ENCODE assay signal across 27 cellular contexts in genomic region chr3:116492379-116492778, GRCh38. TPM values are rescaled to one million over a fixed set of nuclear protein-coding genes. Genes with fewer than 3 reads are reported as not detected.
"Had no signal": no experiment of that assay in that cellular context is flagged by ENCODE, and none has a peak within 500 bp of the region (broad histone marks: within the 10 kb centered on the region; RNA-seq: fewer than 3 reads in every experiment).

No MANE protein-coding gene starts in this region.

- ATAC-seq: activated CD4-positive, CD25-positive, alpha-beta regulatory T cell treated with anti-CD3 and anti-CD28 coated beads, Interleukin-2, amount 50 U/mL, for 24 hours; activated CD8-positive, alpha-beta T cell treated with anti-CD3 and anti-CD28 coated beads for 36 hours; activated T-cell treated with anti-CD3 and anti-CD28 coated beads, Interleukin-2, amount 50 U/mL, for 4 hours; activated T-helper 17 cell treated with anti-CD3 and anti-CD28 coated beads, Interleukin-2, amount 50 U/mL, for 72 hours; esophagus mucosa; WTC11 had no signal

- H3K27me3 Mint-ChIP-seq: activated CD8-positive, alpha-beta T cell treated with anti-CD3 and anti-CD28 coated beads for 36 hours; activated naive CD8-positive, alpha-beta T cell; activated T-helper 17 cell treated with anti-CD3 and anti-CD28 coated beads, Interleukin-2, amount 50 U/mL, for 72 hours; central memory CD8-positive, alpha-beta T cell; dendritic cell treated with granulocyte-macrophage colony-stimulating factor and Interleukin-4, amounts not matched to agents 40 ng/mL and 50 ng/mL, for 4 days had no signal

- H3K27me3 ChIP-seq: brain microvascular endothelial cell, dorsolateral prefrontal cortex had no signal

- H3K36me3 ChIP-seq: brain microvascular endothelial cell had no signal

- DNase-seq: activated CD4-positive, alpha-beta T cell treated with anti-CD3 and anti-CD28 coated beads for 48 hours; activated CD4-positive, alpha-beta T cell treated with anti-CD3 and anti-CD28 coated beads, Interleukin-2, amount 50 U/mL, for 1 hour; activated CD4-positive, alpha-beta T cell treated with anti-CD3 and anti-CD28 coated beads, Interleukin-2, amount 50 U/mL, for 48 hours; activated CD8-positive, alpha-beta memory T cell treated with anti-CD3 and anti-CD28 coated beads for 24 hours; activated CD8-positive, alpha-beta T cell treated with anti-CD3 and anti-CD28 coated beads for 36 hours; activated effector memory CD4-positive, alpha-beta T cell treated with Interleukin-2 at 50 U/mL for 16 hours; activated gamma-delta T cell treated with Interleukin-2 at 50 U/mL for 16 hours; activated naive CD4-positive, alpha-beta T cell treated with anti-CD3 and anti-CD28 coated beads, Interleukin-2, amount 50 U/mL, for 16 hours; activated naive CD4-positive, alpha-beta T cell treated with Interleukin-2 at 50 U/mL for 16 hours; activated T-cell treated with anti-CD3 and anti-CD28 coated beads, Interleukin-2, amount 50 U/mL, for 4 hours; amniotic stem cell; anterior cingulate cortex; brain microvascular endothelial cell; dorsolateral prefrontal cortex; foreskin fibroblast; head of caudate nucleus; T-helper 2 cell had no signal

- H3K4me1 Mint-ChIP-seq: activated T-helper 17 cell treated with anti-CD3 and anti-CD28 coated beads, Interleukin-2, amount 50 U/mL, for 72 hours; central memory CD8-positive, alpha-beta T cell had no signal

- H3K4me3 ChIP-seq: coronary artery, dorsolateral prefrontal cortex had no signal

- H3K36me3 Mint-ChIP-seq: activated naive CD8-positive, alpha-beta T cell; WTC11 had no signal

- H3K4me3 Mint-ChIP-seq: activated CD8-positive, alpha-beta T cell treated with anti-CD3 and anti-CD28 coated beads for 36 hours; activated naive CD8-positive, alpha-beta T cell; activated T-cell treated with anti-CD3 and anti-CD28 coated beads, Interleukin-2, amount 50 U/mL, for 4 hours; activated T-helper 17 cell treated with anti-CD3 and anti-CD28 coated beads, Interleukin-2, amount 50 U/mL, for 72 hours; central memory CD8-positive, alpha-beta T cell; dendritic cell treated with granulocyte-macrophage colony-stimulating factor and Interleukin-4, amounts not matched to agents 40 ng/mL and 50 ng/mL, for 4 days; WTC11 had no signal

- H3K27ac ChIP-seq: brain microvascular endothelial cell, coronary artery, dorsolateral prefrontal cortex, VCaP had no signal

- H3K27ac Mint-ChIP-seq: activated CD8-positive, alpha-beta T cell treated with anti-CD3 and anti-CD28 coated beads for 36 hours; activated naive CD8-positive, alpha-beta T cell; activated T-helper 17 cell treated with anti-CD3 and anti-CD28 coated beads, Interleukin-2, amount 50 U/mL, for 72 hours; dendritic cell treated with granulocyte-macrophage colony-stimulating factor and Interleukin-4, amounts not matched to agents 40 ng/mL and 50 ng/mL, for 4 days; WTC11 had no signal

RNA-seq across cellular contexts. Expression of gene LSAMP, which starts 47.1 kb away (rescaled TPM):
- total RNA-seq: activated CD8-positive, alpha-beta T cell treated with anti-CD3 and anti-CD28 coated beads for 36 hours; activated T-cell treated with anti-CD3 and anti-CD28 coated beads, Interleukin-2, amount 50 U/mL, for 4 hours; activated T-helper 17 cell treated with anti-CD3 and anti-CD28 coated beads, Interleukin-2, amount 50 U/mL, for 72 hours; T-helper 1 cell treated with Interleukin-12 subunit alpha and Interleukin-12 subunit beta and Interleukin-4 antibody, amounts not matched to agents 30 ng/mL and 1 ng/mL, for 36 hours had no signal
